Comparison of ENCODE assay signal across 1 cellular context in the genomic region with DNA sequence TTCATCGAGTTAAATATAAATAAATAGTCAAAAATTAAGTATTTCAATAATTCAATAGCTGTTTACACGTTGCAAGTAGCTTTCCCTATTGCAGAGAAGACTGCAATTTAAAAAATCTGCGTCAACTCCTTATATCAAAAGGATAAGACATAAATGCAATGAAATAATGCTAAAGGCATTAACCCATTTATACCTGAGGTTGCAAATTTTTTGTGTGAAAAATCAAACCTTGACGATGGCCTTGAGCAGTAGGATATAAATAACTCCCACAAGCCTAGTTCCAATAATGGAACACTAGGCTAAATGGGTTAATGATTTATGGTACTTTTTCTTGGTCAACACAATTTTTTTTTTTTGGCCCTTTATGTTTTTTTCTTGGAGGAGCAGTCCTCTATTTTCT.
TF ChIP-seq lines count a peak whose summit lies in the region.

No MANE protein-coding gene starts in this region.

TF ChIP-seq in WTC11, 78 proteins besides CTCF, POLR2A, EP300 and RAD21 (continued from another document):
- TF ChIP-seq, protein P1, sequence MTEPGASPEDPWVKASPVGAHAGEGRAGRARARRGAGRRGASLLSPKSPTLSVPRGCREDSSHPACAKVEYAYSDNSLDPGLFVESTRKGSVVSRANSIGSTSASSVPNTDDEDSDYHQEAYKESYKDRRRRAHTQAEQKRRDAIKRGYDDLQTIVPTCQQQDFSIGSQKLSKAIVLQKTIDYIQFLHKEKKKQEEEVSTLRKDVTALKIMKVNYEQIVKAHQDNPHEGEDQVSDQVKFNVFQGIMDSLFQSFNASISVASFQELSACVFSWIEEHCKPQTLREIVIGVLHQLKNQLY (CRISPR knock-in tag; IDR thresholded peaks at IDR 0.05): no peak
- TF ChIP-seq ZNF671 (CRISPR knock-in tag; IDR thresholded peaks at IDR 0.05) (no peak), KAT7 (CRISPR knock-in tag; IDR thresholded peaks at IDR 0.05; ENCODE audit: borderline replicate concordance) (no peak), SMAD4 (CRISPR knock-in tag; IDR thresholded peaks at IDR 0.05) (no peak), TCF7 (CRISPR knock-in tag; IDR thresholded peaks at IDR 0.05; ENCODE audit: low read depth) (no peak), SP1 (CRISPR knock-in tag; conservative IDR thresholded peaks at IDR 0.05) (no peak)
- TF ChIP-seq, protein P2, sequence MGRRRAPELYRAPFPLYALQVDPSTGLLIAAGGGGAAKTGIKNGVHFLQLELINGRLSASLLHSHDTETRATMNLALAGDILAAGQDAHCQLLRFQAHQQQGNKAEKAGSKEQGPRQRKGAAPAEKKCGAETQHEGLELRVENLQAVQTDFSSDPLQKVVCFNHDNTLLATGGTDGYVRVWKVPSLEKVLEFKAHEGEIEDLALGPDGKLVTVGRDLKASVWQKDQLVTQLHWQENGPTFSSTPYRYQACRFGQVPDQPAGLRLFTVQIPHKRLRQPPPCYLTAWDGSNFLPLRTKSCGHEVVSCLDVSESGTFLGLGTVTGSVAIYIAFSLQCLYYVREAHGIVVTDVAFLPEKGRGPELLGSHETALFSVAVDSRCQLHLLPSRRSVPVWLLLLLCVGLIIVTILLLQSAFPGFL (CRISPR knock-in tag; IDR thresholded peaks at IDR 0.05; ENCODE audit: borderline replicate concordance): no peak
- TF ChIP-seq, protein P3, sequence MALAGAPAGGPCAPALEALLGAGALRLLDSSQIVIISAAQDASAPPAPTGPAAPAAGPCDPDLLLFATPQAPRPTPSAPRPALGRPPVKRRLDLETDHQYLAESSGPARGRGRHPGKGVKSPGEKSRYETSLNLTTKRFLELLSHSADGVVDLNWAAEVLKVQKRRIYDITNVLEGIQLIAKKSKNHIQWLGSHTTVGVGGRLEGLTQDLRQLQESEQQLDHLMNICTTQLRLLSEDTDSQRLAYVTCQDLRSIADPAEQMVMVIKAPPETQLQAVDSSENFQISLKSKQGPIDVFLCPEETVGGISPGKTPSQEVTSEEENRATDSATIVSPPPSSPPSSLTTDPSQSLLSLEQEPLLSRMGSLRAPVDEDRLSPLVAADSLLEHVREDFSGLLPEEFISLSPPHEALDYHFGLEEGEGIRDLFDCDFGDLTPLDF (CRISPR knock-in tag; IDR thresholded peaks at IDR 0.05): no peak
- TF ChIP-seq, protein P4, sequence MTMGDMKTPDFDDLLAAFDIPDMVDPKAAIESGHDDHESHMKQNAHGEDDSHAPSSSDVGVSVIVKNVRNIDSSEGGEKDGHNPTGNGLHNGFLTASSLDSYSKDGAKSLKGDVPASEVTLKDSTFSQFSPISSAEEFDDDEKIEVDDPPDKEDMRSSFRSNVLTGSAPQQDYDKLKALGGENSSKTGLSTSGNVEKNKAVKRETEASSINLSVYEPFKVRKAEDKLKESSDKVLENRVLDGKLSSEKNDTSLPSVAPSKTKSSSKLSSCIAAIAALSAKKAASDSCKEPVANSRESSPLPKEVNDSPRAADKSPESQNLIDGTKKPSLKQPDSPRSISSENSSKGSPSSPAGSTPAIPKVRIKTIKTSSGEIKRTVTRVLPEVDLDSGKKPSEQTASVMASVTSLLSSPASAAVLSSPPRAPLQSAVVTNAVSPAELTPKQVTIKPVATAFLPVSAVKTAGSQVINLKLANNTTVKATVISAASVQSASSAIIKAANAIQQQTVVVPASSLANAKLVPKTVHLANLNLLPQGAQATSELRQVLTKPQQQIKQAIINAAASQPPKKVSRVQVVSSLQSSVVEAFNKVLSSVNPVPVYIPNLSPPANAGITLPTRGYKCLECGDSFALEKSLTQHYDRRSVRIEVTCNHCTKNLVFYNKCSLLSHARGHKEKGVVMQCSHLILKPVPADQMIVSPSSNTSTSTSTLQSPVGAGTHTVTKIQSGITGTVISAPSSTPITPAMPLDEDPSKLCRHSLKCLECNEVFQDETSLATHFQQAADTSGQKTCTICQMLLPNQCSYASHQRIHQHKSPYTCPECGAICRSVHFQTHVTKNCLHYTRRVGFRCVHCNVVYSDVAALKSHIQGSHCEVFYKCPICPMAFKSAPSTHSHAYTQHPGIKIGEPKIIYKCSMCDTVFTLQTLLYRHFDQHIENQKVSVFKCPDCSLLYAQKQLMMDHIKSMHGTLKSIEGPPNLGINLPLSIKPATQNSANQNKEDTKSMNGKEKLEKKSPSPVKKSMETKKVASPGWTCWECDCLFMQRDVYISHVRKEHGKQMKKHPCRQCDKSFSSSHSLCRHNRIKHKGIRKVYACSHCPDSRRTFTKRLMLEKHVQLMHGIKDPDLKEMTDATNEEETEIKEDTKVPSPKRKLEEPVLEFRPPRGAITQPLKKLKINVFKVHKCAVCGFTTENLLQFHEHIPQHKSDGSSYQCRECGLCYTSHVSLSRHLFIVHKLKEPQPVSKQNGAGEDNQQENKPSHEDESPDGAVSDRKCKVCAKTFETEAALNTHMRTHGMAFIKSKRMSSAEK (CRISPR knock-in tag; IDR thresholded peaks at IDR 0.05; ENCODE audit: borderline replicate concordance): no peak
- TF ChIP-seq, protein P5, sequence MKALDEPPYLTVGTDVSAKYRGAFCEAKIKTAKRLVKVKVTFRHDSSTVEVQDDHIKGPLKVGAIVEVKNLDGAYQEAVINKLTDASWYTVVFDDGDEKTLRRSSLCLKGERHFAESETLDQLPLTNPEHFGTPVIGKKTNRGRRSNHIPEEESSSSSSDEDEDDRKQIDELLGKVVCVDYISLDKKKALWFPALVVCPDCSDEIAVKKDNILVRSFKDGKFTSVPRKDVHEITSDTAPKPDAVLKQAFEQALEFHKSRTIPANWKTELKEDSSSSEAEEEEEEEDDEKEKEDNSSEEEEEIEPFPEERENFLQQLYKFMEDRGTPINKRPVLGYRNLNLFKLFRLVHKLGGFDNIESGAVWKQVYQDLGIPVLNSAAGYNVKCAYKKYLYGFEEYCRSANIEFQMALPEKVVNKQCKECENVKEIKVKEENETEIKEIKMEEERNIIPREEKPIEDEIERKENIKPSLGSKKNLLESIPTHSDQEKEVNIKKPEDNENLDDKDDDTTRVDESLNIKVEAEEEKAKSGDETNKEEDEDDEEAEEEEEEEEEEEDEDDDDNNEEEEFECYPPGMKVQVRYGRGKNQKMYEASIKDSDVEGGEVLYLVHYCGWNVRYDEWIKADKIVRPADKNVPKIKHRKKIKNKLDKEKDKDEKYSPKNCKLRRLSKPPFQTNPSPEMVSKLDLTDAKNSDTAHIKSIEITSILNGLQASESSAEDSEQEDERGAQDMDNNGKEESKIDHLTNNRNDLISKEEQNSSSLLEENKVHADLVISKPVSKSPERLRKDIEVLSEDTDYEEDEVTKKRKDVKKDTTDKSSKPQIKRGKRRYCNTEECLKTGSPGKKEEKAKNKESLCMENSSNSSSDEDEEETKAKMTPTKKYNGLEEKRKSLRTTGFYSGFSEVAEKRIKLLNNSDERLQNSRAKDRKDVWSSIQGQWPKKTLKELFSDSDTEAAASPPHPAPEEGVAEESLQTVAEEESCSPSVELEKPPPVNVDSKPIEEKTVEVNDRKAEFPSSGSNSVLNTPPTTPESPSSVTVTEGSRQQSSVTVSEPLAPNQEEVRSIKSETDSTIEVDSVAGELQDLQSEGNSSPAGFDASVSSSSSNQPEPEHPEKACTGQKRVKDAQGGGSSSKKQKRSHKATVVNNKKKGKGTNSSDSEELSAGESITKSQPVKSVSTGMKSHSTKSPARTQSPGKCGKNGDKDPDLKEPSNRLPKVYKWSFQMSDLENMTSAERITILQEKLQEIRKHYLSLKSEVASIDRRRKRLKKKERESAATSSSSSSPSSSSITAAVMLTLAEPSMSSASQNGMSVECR (CRISPR knock-in tag; IDR thresholded peaks at IDR 0.05; ENCODE audit: borderline replicate concordance): no peak
